ENCODE assay signal across 23 cellular contexts in the genomic region with DNA sequence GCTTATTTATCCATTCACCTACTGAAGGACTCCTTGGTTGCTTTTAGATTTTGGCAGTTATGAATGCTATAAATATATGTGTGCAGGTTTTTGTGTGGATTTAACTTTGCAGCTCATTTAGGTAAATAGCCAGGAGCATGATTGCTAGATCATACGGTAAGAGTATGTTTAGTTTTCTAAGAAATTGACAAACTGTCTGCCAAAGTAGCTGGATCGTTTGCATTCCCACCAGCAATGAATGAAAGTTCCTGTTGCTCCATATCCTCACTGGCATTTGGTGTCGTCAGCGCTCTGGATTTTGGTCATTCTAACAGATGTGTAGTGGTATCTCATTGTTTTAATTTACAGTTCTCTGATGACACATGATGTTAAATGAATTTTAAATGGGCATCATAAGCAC. TPM values are rescaled to one million over a fixed set of nuclear protein-coding genes. Genes with fewer than 3 reads are reported as not detected.
DNase-seq lines count a peak whose midpoint lies in the region; TF ChIP-seq lines count a peak whose summit lies in the region.
"Had no signal": no experiment of that assay in that cellular context is flagged by ENCODE, and none has a peak within 500 bp of the region (broad histone marks: within the 10 kb centered on the region; RNA-seq: fewer than 3 reads in every experiment).

No MANE protein-coding gene starts in this region.

- H3K27me3 Mint-ChIP-seq in immature natural killer cell (ENCODE audit: low read depth in 3 of 3) = peaks cover 2 to 10% (median 5%) of the 10 kb centered on the region in 3 donors

- DNase-seq in NCI-H69 (lab: John Stamatoyannopoulos, UW) (peak; percentile 29), immature natural killer cell (no peak), NCI-H345 treated with DMSO at 0.1 percent for 48 hours (lab: John Stamatoyannopoulos, UW; ENCODE audit: unreplicated experiment) (no peak), NCI-H748 treated with DMSO at 0.1 percent for 48 hours (lab: John Stamatoyannopoulos, UW) (no peak)
- DNase-seq: 8988T; ACHN; BE2C; C1 segment of cervical spinal cord; CD4-positive, alpha-beta memory T cell; CD4-positive, CD25-positive, alpha-beta regulatory T cell; CD8-positive, alpha-beta memory T cell; COR-L47; DMS 273 treated with DMSO at 0.1 percent for 48 hours; DMS153; DMS53; DMS79; DND-41; EL; GDM1 had no signal

- H3K36me3 Mint-ChIP-seq in immature natural killer cell = no peaks in the 10 kb centered on the region
- H3K36me3 Mint-ChIP-seq: CD14-positive monocyte; CD4-positive, alpha-beta memory T cell; CD4-positive, CD25-positive, alpha-beta regulatory T cell had no signal

- H3K9me3 Mint-ChIP-seq in immature natural killer cell = peaks cover 0 to 7% (median 5%) of the 10 kb centered on the region in 6 donors

- no peak overlapping the region for H3K27ac Mint-ChIP-seq in immature natural killer cell
- H3K27ac Mint-ChIP-seq: CD14-positive monocyte; CD4-positive, alpha-beta memory T cell; CD4-positive, CD25-positive, alpha-beta regulatory T cell had no signal

- H3K27ac ChIP-seq in VCaP = peak overlapping the region; percentile 14; the same call in 1 of the 2 replicates
- H3K27ac ChIP-seq: BLaER1 had no signal

- no peak for TF ChIP-seq CTCF in VCaP (conservative IDR thresholded peaks at IDR 0.05)

- H3K4me3 Mint-ChIP-seq in immature natural killer cell = no peak overlapping the region
- H3K4me3 Mint-ChIP-seq: CD14-positive monocyte; CD4-positive, alpha-beta memory T cell; CD4-positive, CD25-positive, alpha-beta regulatory T cell; CD8-positive, alpha-beta memory T cell had no signal

- no peaks in the 10 kb centered on the region for H3K4me1 Mint-ChIP-seq in immature natural killer cell
- H3K4me1 Mint-ChIP-seq: CD14-positive monocyte; CD4-positive, alpha-beta memory T cell; CD4-positive, CD25-positive, alpha-beta regulatory T cell; CD8-positive, alpha-beta memory T cell had no signal

RNA-seq across cellular contexts. Expression of gene DIPK1C, which starts 8.7 kb away (rescaled TPM):
- polyA plus RNA-seq in immature natural killer cell = not detected
- polyA plus RNA-seq: AG04450; CD14-positive monocyte; CD4-positive, alpha-beta memory T cell; CD4-positive, CD25-positive, alpha-beta regulatory T cell; CD8-positive, alpha-beta memory T cell had no signal

RNA-seq across cellular contexts. Expression of gene CNDP2, which starts 30.4 kb away (rescaled TPM):
- 100 to 1,000 TPM; 117 to 187 (median 182) TPM for polyA plus RNA-seq in immature natural killer cell
